16 cellular contexts compared by ENCODE assay signal in genomic region chr1:108780937-108781574, GRCh38.
"Had no signal": no experiment of that assay in that cellular context is flagged by ENCODE, and none has a peak within 500 bp of the region (broad histone marks: within the 10 kb centered on the region; RNA-seq: fewer than 3 reads in every experiment).

No MANE protein-coding gene starts in this region.

- H3K4me1 ChIP-seq: stomach had no signal

- H3K27ac ChIP-seq: cardiac muscle cell, coronary artery, skin epidermis, stomach, thoracic aorta had no signal

- ATAC-seq: activated T-helper 17 cell treated with anti-CD3 and anti-CD28 coated beads, Interleukin-2, amount 50 U/mL, for 72 hours; effector memory CD8-positive, alpha-beta T cell; natural killer cell; WTC11 had no signal

- DNase-seq: activated CD4-positive, alpha-beta T cell treated with anti-CD3 and anti-CD28 coated beads, Interleukin-2, amount 50 U/mL, for 1 hour; activated naive CD4-positive, alpha-beta T cell treated with anti-CD3 and anti-CD28 coated beads, Interleukin-2, amount 10 ng/mL, durations not matched to agents 7 days and 5 days; activated T-cell treated with anti-CD3 and anti-CD28 coated beads for 4 hours; effector memory CD8-positive, alpha-beta T cell; hippocampal formation; natural killer cell; posterior cingulate gyrus; stimulated activated CD4-positive, alpha-beta T cell treated with anti-CD3 and anti-CD28 coated beads, Interleukin-4, amount 100 ng/mL, for 4 hours; stomach had no signal

- H3K27me3 ChIP-seq: cardiac muscle cell, stomach had no signal

- H3K4me3 ChIP-seq: cardiac muscle cell, coronary artery, lung, skin epidermis, stomach, thoracic aorta had no signal
